In genomic region chr20:3813758-3814581, GRCh38 we compare ENCODE assay signal across 16 cellular contexts. TPM values are rescaled to one million over a fixed set of nuclear protein-coding genes. Genes with fewer than 3 reads are reported as not detected.
A peak's percentile ranks its signal among the peaks of the same experiment; 100 is the strongest.
DNase-seq lines count a peak whose midpoint lies in the region; ATAC-seq, FAIRE-seq and TF ChIP-seq lines count a peak whose summit lies in the region.
"Had no signal": no experiment of that assay in that cellular context is flagged by ENCODE, and none has a peak within 500 bp of the region (broad histone marks: within the 10 kb centered on the region; RNA-seq: fewer than 3 reads in every experiment).

No MANE protein-coding gene starts in this region.

- peaks cover 36% of the 10 kb centered on the region for H3F3A ChIP-seq in GM23248 (ENCODE audit: insufficient read depth)

- H3K9me3 ChIP-seq in HEK293 (ENCODE audit: control insufficient read depth, insufficient read depth, low read depth, low read length) (no peaks in the 10 kb centered on the region), K562 (replicated peaks; ENCODE audit: control insufficient read depth, insufficient read depth, low read depth, low read length) (no peaks in the 10 kb centered on the region), GM23248 (ENCODE audit: low read depth) (no peaks in the 10 kb centered on the region)
- H3K9me3 ChIP-seq: Caco-2 had no signal

- FAIRE-seq in K562 (lab: Jason Lieb, UNC) = no peak
- FAIRE-seq: bronchial epithelial cell had no signal

- H3K27me3 ChIP-seq in K562 (ENCODE audit: control insufficient read depth in 2 of 2, insufficient read depth in 2 of 2, low read length in 2 of 2) = no peaks in the 10 kb centered on the region
- H3K27me3 ChIP-seq in GM23248 (replicated peaks; ENCODE audit: insufficient read depth) = no peaks in the 10 kb centered on the region
- H3K27me3 ChIP-seq in H7 (ENCODE audit: control insufficient read depth, insufficient read depth, low read length) = no peaks in the 10 kb centered on the region
- no peaks in the 10 kb centered on the region for H3K27me3 ChIP-seq in brain microvascular endothelial cell (replicated peaks)

- TF ChIP-seq RAD21 in K562 (CRISPR knock-in tag; conservative IDR thresholded peaks at IDR 0.05 in 1 of 2, IDR thresholded peaks at IDR 0.05 in 1 of 2) = no peak

- H3K36me3 ChIP-seq in HEK293 (ENCODE audit: control insufficient read depth in 2 of 2, insufficient read depth in 1 of 2, low read length in 2 of 2) (no peaks in the 10 kb centered on the region), K562 (ENCODE audit: control insufficient read depth, insufficient read depth, low read length) (no peaks in the 10 kb centered on the region), GM23248 (ENCODE audit: low read depth) (no peaks in the 10 kb centered on the region), H7 (replicated peaks; ENCODE audit: control insufficient read depth, insufficient read depth, low read length) (no peaks in the 10 kb centered on the region), brain microvascular endothelial cell (replicated peaks) (no peaks in the 10 kb centered on the region)

- H3K27ac ChIP-seq in C4-2B (peak overlapping the region; percentile 79; the same call in 1 of the 2 replicates), HEK293 (ENCODE audit: extremely low read depth, low read depth, low read length) (no peak overlapping the region), K562 (ENCODE audit: extremely low read depth, low read depth, low read length) (no peak overlapping the region), GM23248 (no peak overlapping the region), brain microvascular endothelial cell (no peak overlapping the region)
- H3K27ac ChIP-seq: epithelial cell of prostate, HL-60 had no signal

- H2AFZ ChIP-seq in K562 (ENCODE audit: low read depth, low read length) = no peak overlapping the region
- H2AFZ ChIP-seq in GM23248 = no peak overlapping the region

- no peaks in the 10 kb centered on the region for H3K9me1 ChIP-seq in K562 (ENCODE audit: control insufficient read depth, insufficient read depth, low read length)

- no peak for TF ChIP-seq POLR2A in K562 (conservative IDR thresholded peaks at IDR 0.05)

- H3K79me2 ChIP-seq in K562 (ENCODE audit: control insufficient read depth, insufficient read depth, low read length) (no peaks in the 10 kb centered on the region), GM23248 (ENCODE audit: insufficient read depth) (peaks cover 11% of the 10 kb centered on the region; the same call in 1 of the 2 replicates)

- intact Hi-C loops in K562 (cut with micrococcal nuclease) = no loop called here
- intact Hi-C loops in posterior vena cava (cut with DNase I) = no loop called here

- CTCF ChIA-PET in HEK293 (lab: Yijun Ruan, JAX) = interaction anchor here (0.6 to 2.6 kb wide), 10 partner anchors 10 to 257 kb away, joined by 3 to 6 read pairs (median 3); partner anchors contain the start of genes ADISSP and CDC25B
- CTCF ChIA-PET in K562 (lab: Yijun Ruan, JAX; ENCODE audit: low intra/inter-chr PET ratio) = no interaction called here

- POLR2A ChIA-PET in HEK293 (lab: Yijun Ruan, JAX) (interaction anchor here (0.5 to 4.2 kb wide), 10 partner anchors 9 to 359 kb away, joined by 3 to 26 read pairs (median 5); partner anchors contain the start of genes CDC25B and CENPB), K562 (lab: Yijun Ruan, JAX) (interaction anchor here (0.6 kb wide), 1 partner anchor 13 kb away, joined by 3 read pairs; no protein-coding TSS in a partner anchor)

- H3K4me3 ChIP-seq in HEK293 (ENCODE audit: low read depth, low read length) (no peak overlapping the region), K562 (no peak overlapping the region), GM23248 (no peak overlapping the region), H7 (ENCODE audit: insufficient read depth, low read depth, low read length) (no peak overlapping the region), brain microvascular endothelial cell (ENCODE audit: low read depth, low read length) (no peak overlapping the region)

- in situ Hi-C loops in K562 (cut with MboI) (no loop called here), GM23248 (cut with MboI) (no loop called here), brain microvascular endothelial cell (cut with HindIII; ENCODE audit: low pct_ligation_motif_present, low sequenced_read_pairs) (no loop called here)

- TF ChIP-seq CTCF in C4-2B (conservative IDR thresholded peaks at IDR 0.05) (no peak), HEK293 (tag by site-specific recombination; IDR thresholded peaks at IDR 0.05) (no peak), K562 (IDR thresholded peaks at IDR 0.05 in 2 of 3, conservative IDR thresholded peaks at IDR 0.05 in 1 of 3; ENCODE audit: insufficient read depth in 2 of 3, low read depth in 1 of 3, low read length in 3 of 3) (no peak), brain microvascular endothelial cell (IDR thresholded peaks at IDR 0.05; ENCODE audit: low read depth, low read length, missing control alignments) (no peak)

- H4K20me1 ChIP-seq in K562 (replicated peaks; ENCODE audit: control insufficient read depth, insufficient read depth, low read length) = no peaks in the 10 kb centered on the region
- no peaks in the 10 kb centered on the region for H4K20me1 ChIP-seq in GM23248 (ENCODE audit: insufficient read depth)

- H3K9ac ChIP-seq in K562 (ENCODE audit: insufficient read depth in 1 of 2, low read depth in 2 of 2, low read length in 2 of 2) (no peak overlapping the region), GM23248 (no peak overlapping the region)

- no peak for ATAC-seq in K562

- H3K9me2 ChIP-seq in GM23248 (ENCODE audit: insufficient read depth) = no peaks in the 10 kb centered on the region

- no TSS peak for BruUV-seq in K562 (replicated peaks; lab: Mats Ljungman, UMichigan)

- TF ChIP-seq EP300 in K562 (IDR thresholded peaks at IDR 0.05; ENCODE audit: low read length) = no peak

- DNase-seq in K562 (ENCODE audit: extremely low read depth in 1 of 4, low spot score in 3 of 4) = peak in 1 of 4 experiments; percentile 1
- DNase-seq in posterior vena cava (ENCODE audit: low spot score) = peak; percentile 16
- DNase-seq in AG08396 (ENCODE audit: low spot score) = no peak
- DNase-seq in GM23248 = no peak
- DNase-seq in H7 = no peak
- no peak for DNase-seq in brain microvascular endothelial cell
- DNase-seq: Caco-2; hypothalamus; NCI-H446 treated with DMSO at 0.1 percent for 48 hours; stimulated activated CD4-positive, alpha-beta T cell treated with anti-CD3 and anti-CD28 coated beads, Interleukin-4, amount 100 ng/mL, for 1 hour; T1000 had no signal

- H3K4me1 ChIP-seq in HEK293 (ENCODE audit: control insufficient read depth, insufficient read depth, low read length) = peaks cover 17% of the 10 kb centered on the region
- peaks cover 17 to 21% of the 10 kb centered on the region in 2 experiments for H3K4me1 ChIP-seq in K562 (replicated peaks in 1 of 2; ENCODE audit: control insufficient read depth in 2 of 2, insufficient read depth in 2 of 2, low read length in 2 of 2)
- H3K4me1 ChIP-seq in GM23248 (ENCODE audit: insufficient read depth) = peaks cover 27% of the 10 kb centered on the region

- H3K4me2 ChIP-seq in K562 (ENCODE audit: insufficient read depth, low read length) = no peak overlapping the region
- H3K4me2 ChIP-seq in GM23248 (ENCODE audit: unreplicated experiment) = no peak overlapping the region

- WGBS in K562 (ENCODE audit: insufficient coverage, low coverage, missing lambda C conversion rate) = 65% methylated on average over 11 of the region's 14 CpGs
- 96% methylated on average over 14 of the region's 14 CpGs for WGBS in GM23248 (ENCODE audit: low coverage in 1 of 2, low lambda C conversion rate in 2 of 2, missing lambda C conversion rate in 2 of 2), 2 experiments

RNA-seq across cellular contexts. Expression of gene AP5S1, which starts 6.4 kb away (rescaled TPM):
- 5.9 and 16.6 TPM in 2 replicates for total RNA-seq in K562 (2011; cell fraction: chromatin; rRNA removed; ENCODE audit: low replicate concordance)
- total RNA-seq in K562 (2011; cell fraction: nucleolus; rRNA removed) = 13.9 and 14.5 TPM in 2 replicates
- 11.4 and 14.7 TPM in 2 replicates for total RNA-seq in K562 (2011; cell fraction: nucleoplasm; rRNA removed)
- total RNA-seq in K562 (2014; rRNA removed) = 8.8 and 12.4 TPM in 2 replicates
- total RNA-seq in K562 (2014; rRNA removed; fragmentation: Illumina TruSeq; extraction: Trizol) = 2.1 and 2.6 TPM in 2 replicates
- total RNA-seq in K562 (2015; rRNA removed; fragmentation: Illumina TruSeq; extraction: Trizol) = 5.6 and 5.7 TPM in 2 replicates
- 8.4 and 8.5 TPM in 2 replicates for total RNA-seq in K562 (2021)
- polyA plus RNA-seq in K562 (2011; rRNA removed) = 3.0 and 5.5 TPM in 2 replicates
- 5.5 and 8.1 TPM in 2 replicates for polyA plus RNA-seq in K562 (2011; cell fraction: cytosol; rRNA removed)
- polyA plus RNA-seq in K562 (2011; cell fraction: nucleus; rRNA removed) = 4.9 TPM in 2 replicates
- polyA plus RNA-seq in K562 (2012) = 7.3 and 8.8 TPM in 2 replicates
- polyA plus RNA-seq in K562 (2014; fragmentation: Illumina TruSeq; extraction: Trizol) = 4.4 and 7.7 TPM in 2 replicates
- 1 to 10 TPM; 3.0 to 3.1 TPM for polyA plus RNA-seq in K562 (2014; fragmentation: Nextera tagmentation; extraction: Ambion mirVana)
- 4.7 and 4.8 TPM in 2 replicates for polyA plus RNA-seq in K562 (2014; rRNA removed)
- polyA minus RNA-seq in K562 (2011; rRNA and poly(A)+ RNA removed) = 2.5 and 3.7 TPM in 2 replicates
- polyA minus RNA-seq in K562 (2011; cell fraction: cytosol; rRNA and poly(A)+ RNA removed) = 6.5 and 8.3 TPM in 2 replicates
- polyA minus RNA-seq in K562 (2011; cell fraction: nucleus; rRNA and poly(A)+ RNA removed) = 4.0 and 4.6 TPM in 2 replicates
- 10 to 100 TPM in 1 of 2 donors, 1 to 10 TPM in 1; 8.8 to 11.2 TPM for total RNA-seq in posterior vena cava
- total RNA-seq in GM23248 (2014; rRNA removed; shearing (Covaris generic)) = 24.8 and 25.0 TPM in 2 replicates
- polyA plus RNA-seq in GM23248 (2016; fragmentation: Nextera tagmentation; extraction: Ambion mirVana) = 20.5 and 22.6 TPM in 2 replicates
- 3.1 and 4.4 TPM in 2 replicates for total RNA-seq in H7 (2014; rRNA removed; shearing (Covaris generic))

RNA-seq across cellular contexts. Expression of gene CDC25B, which starts 17.9 kb away (rescaled TPM):
- total RNA-seq in K562 (2011; cell fraction: chromatin; rRNA removed; ENCODE audit: low replicate concordance) = 36.8 and 73.0 TPM in 2 replicates
- total RNA-seq in K562 (2011; cell fraction: nucleolus; rRNA removed) = 29.3 and 39.4 TPM in 2 replicates
- total RNA-seq in K562 (2011; cell fraction: nucleoplasm; rRNA removed) = 29.4 and 38.9 TPM in 2 replicates
- total RNA-seq in K562 (2014; rRNA removed) (11.5 and 16.1 TPM in 2 replicates), K562 (2014; rRNA removed; fragmentation: Illumina TruSeq; extraction: Trizol) (5.9 and 7.2 TPM in 2 replicates), K562 (2015; rRNA removed; fragmentation: Illumina TruSeq; extraction: Trizol) (7.8 and 9.3 TPM in 2 replicates), K562 (2021) (31.4 and 35.7 TPM in 2 replicates), posterior vena cava (10 to 100 TPM; 24.0 to 24.2 TPM)
- polyA plus RNA-seq in K562 (2011; rRNA removed) (9.5 and 25.1 TPM in 2 replicates), K562 (2014; fragmentation: Illumina TruSeq; extraction: Trizol) (25.8 and 30.6 TPM in 2 replicates), K562 (2014; fragmentation: Nextera tagmentation; extraction: Ambion mirVana) (1 to 10 TPM; 2.3 to 3.1 TPM), K562 (2014; rRNA removed) (22.9 and 26.3 TPM in 2 replicates), GM23248 (2016; fragmentation: Nextera tagmentation; extraction: Ambion mirVana) (16.3 and 18.2 TPM in 2 replicates)
- polyA plus RNA-seq in K562 (2011; cell fraction: cytosol; rRNA removed) = 23.7 and 24.0 TPM in 2 replicates
- polyA plus RNA-seq in K562 (2011; cell fraction: nucleus; rRNA removed) = 72.5 and 91.0 TPM in 2 replicates
- polyA plus RNA-seq in K562 (2012) = 30.3 and 35.0 TPM in 2 replicates
- 8.0 and 11.6 TPM in 2 replicates for polyA minus RNA-seq in K562 (2011; rRNA and poly(A)+ RNA removed)
- 14.5 and 27.7 TPM in 2 replicates for polyA minus RNA-seq in K562 (2011; cell fraction: cytosol; rRNA and poly(A)+ RNA removed)
- polyA minus RNA-seq in K562 (2011; cell fraction: nucleus; rRNA and poly(A)+ RNA removed) = 9.7 and 15.1 TPM in 2 replicates
- 20.1 and 22.9 TPM in 2 replicates for total RNA-seq in GM23248 (2014; rRNA removed; shearing (Covaris generic))
- 30.7 and 32.6 TPM in 2 replicates for total RNA-seq in H7 (2014; rRNA removed; shearing (Covaris generic))

RNA-seq across cellular contexts. Expression of gene CENPB, which starts 27.4 kb away (rescaled TPM):
- 5.7 and 16.6 TPM in 2 replicates for total RNA-seq in K562 (2011; cell fraction: chromatin; rRNA removed; ENCODE audit: low replicate concordance)
- 24.5 and 25.4 TPM in 2 replicates for total RNA-seq in K562 (2011; cell fraction: nucleolus; rRNA removed)
- 11.9 and 14.2 TPM in 2 replicates for total RNA-seq in K562 (2011; cell fraction: nucleoplasm; rRNA removed)
- total RNA-seq in K562 (2014; rRNA removed) (59.3 and 78.6 TPM in 2 replicates), K562 (2014; rRNA removed; fragmentation: Illumina TruSeq; extraction: Trizol) (11.4 and 15.0 TPM in 2 replicates), K562 (2015; rRNA removed; fragmentation: Illumina TruSeq; extraction: Trizol) (36.0 and 36.5 TPM in 2 replicates), K562 (2021) (61.7 and 70.8 TPM in 2 replicates), posterior vena cava (100 to 1,000 TPM in 1 of 2 donors, 10 to 100 TPM in 1; 97.4 to 119 TPM)
- polyA plus RNA-seq in K562 (2011; rRNA removed) (12.7 and 14.7 TPM in 2 replicates), K562 (2014; fragmentation: Illumina TruSeq; extraction: Trizol) (24.9 and 30.8 TPM in 2 replicates), K562 (2014; fragmentation: Nextera tagmentation; extraction: Ambion mirVana) (under 1 TPM; 0.17 to 0.20 TPM), K562 (2014; rRNA removed) (26.1 and 28.9 TPM in 2 replicates), GM23248 (2016; fragmentation: Nextera tagmentation; extraction: Ambion mirVana) (4.5 and 4.6 TPM in 2 replicates)
- 17.4 and 30.9 TPM in 2 replicates for polyA plus RNA-seq in K562 (2011; cell fraction: cytosol; rRNA removed)
- polyA plus RNA-seq in K562 (2011; cell fraction: nucleus; rRNA removed) = 9.2 and 12.8 TPM in 2 replicates
- polyA plus RNA-seq in K562 (2012) = 40.5 and 47.1 TPM in 2 replicates
- polyA minus RNA-seq in K562 (2011; rRNA and poly(A)+ RNA removed) = 26.8 and 27.1 TPM in 2 replicates
- polyA minus RNA-seq in K562 (2011; cell fraction: cytosol; rRNA and poly(A)+ RNA removed) = 27.7 and 39.7 TPM in 2 replicates
- polyA minus RNA-seq in K562 (2011; cell fraction: nucleus; rRNA and poly(A)+ RNA removed) = 8.3 and 14.2 TPM in 2 replicates
- 134 and 153 TPM in 2 replicates for total RNA-seq in GM23248 (2014; rRNA removed; shearing (Covaris generic))
- 57.7 and 74.5 TPM in 2 replicates for total RNA-seq in H7 (2014; rRNA removed; shearing (Covaris generic))

RNA-seq across cellular contexts. Expression of gene MAVS, which starts 32.7 kb away (rescaled TPM):
- 23.5 and 38.9 TPM in 2 replicates for total RNA-seq in K562 (2011; cell fraction: chromatin; rRNA removed; ENCODE audit: low replicate concordance)
- 20.9 and 22.8 TPM in 2 replicates for total RNA-seq in K562 (2011; cell fraction: nucleolus; rRNA removed)
- total RNA-seq in K562 (2011; cell fraction: nucleoplasm; rRNA removed) = 25.7 and 37.2 TPM in 2 replicates
- total RNA-seq in K562 (2014; rRNA removed) = 9.4 and 14.0 TPM in 2 replicates
- 9.0 and 9.5 TPM in 2 replicates for total RNA-seq in K562 (2014; rRNA removed; fragmentation: Illumina TruSeq; extraction: Trizol)
- 11.9 and 12.3 TPM in 2 replicates for total RNA-seq in K562 (2015; rRNA removed; fragmentation: Illumina TruSeq; extraction: Trizol)
- total RNA-seq in K562 (2021) = 19.2 and 22.0 TPM in 2 replicates
- 11.3 and 17.5 TPM in 2 replicates for polyA plus RNA-seq in K562 (2011; rRNA removed)
- polyA plus RNA-seq in K562 (2011; cell fraction: cytosol; rRNA removed) = 10.9 and 13.6 TPM in 2 replicates
- 21.7 and 22.6 TPM in 2 replicates for polyA plus RNA-seq in K562 (2011; cell fraction: nucleus; rRNA removed)
- 12.3 and 15.3 TPM in 2 replicates for polyA plus RNA-seq in K562 (2012)
- 14.3 and 14.5 TPM in 2 replicates for polyA plus RNA-seq in K562 (2014; fragmentation: Illumina TruSeq; extraction: Trizol)
- 1 to 10 TPM; 1.6 to 1.8 TPM for polyA plus RNA-seq in K562 (2014; fragmentation: Nextera tagmentation; extraction: Ambion mirVana)
- 12.2 and 13.0 TPM in 2 replicates for polyA plus RNA-seq in K562 (2014; rRNA removed)
- 18.5 and 20.4 TPM in 2 replicates for polyA minus RNA-seq in K562 (2011; rRNA and poly(A)+ RNA removed)
- polyA minus RNA-seq in K562 (2011; cell fraction: cytosol; rRNA and poly(A)+ RNA removed) = 13.2 and 15.6 TPM in 2 replicates
- polyA minus RNA-seq in K562 (2011; cell fraction: nucleus; rRNA and poly(A)+ RNA removed) = 6.6 and 11.2 TPM in 2 replicates
- total RNA-seq in posterior vena cava = 10 to 100 TPM; 26.2 to 27.1 TPM
- total RNA-seq in GM23248 (2014; rRNA removed; shearing (Covaris generic)) = 22.0 and 27.4 TPM in 2 replicates
- 12.0 and 12.5 TPM in 2 replicates for polyA plus RNA-seq in GM23248 (2016; fragmentation: Nextera tagmentation; extraction: Ambion mirVana)
- 10.6 and 11.9 TPM in 2 replicates for total RNA-seq in H7 (2014; rRNA removed; shearing (Covaris generic))

RNA-seq across cellular contexts. Expression of gene SPEF1, which starts 32.7 kb away (rescaled TPM):
- total RNA-seq in K562 (2011; cell fraction: chromatin; rRNA removed; ENCODE audit: low replicate concordance) = 0.23 TPM in 1 of 2 replicates, not detected in the other
- 0.26 TPM in 1 of 2 replicates, not detected in the other for total RNA-seq in K562 (2011; cell fraction: nucleolus; rRNA removed)
- total RNA-seq in K562 (2011; cell fraction: nucleoplasm; rRNA removed) = not detected in 2 replicates
- total RNA-seq in K562 (2014; rRNA removed) = not detected in 2 replicates
- total RNA-seq in K562 (2014; rRNA removed; fragmentation: Illumina TruSeq; extraction: Trizol) = not detected in 2 replicates
- total RNA-seq in K562 (2015; rRNA removed; fragmentation: Illumina TruSeq; extraction: Trizol) = not detected in 2 replicates
- total RNA-seq in K562 (2021) = not detected in 2 replicates
- polyA plus RNA-seq in K562 (2011; rRNA removed) = 0.04 TPM in 1 of 2 replicates, not detected in the other
- polyA plus RNA-seq in K562 (2011; cell fraction: cytosol; rRNA removed) = 0.06 TPM in 1 of 2 replicates, not detected in the other
- polyA plus RNA-seq in K562 (2011; cell fraction: nucleus; rRNA removed) = 0.08 and 0.24 TPM in 2 replicates
- 0.04 TPM in 1 of 2 replicates, not detected in the other for polyA plus RNA-seq in K562 (2012)
- not detected in 2 replicates for polyA plus RNA-seq in K562 (2014; fragmentation: Illumina TruSeq; extraction: Trizol)
- polyA plus RNA-seq in K562 (2014; fragmentation: Nextera tagmentation; extraction: Ambion mirVana) = not detected
- polyA plus RNA-seq in K562 (2014; rRNA removed) = not detected in 2 replicates
- polyA minus RNA-seq in K562 (2011; rRNA and poly(A)+ RNA removed) = not detected in 2 replicates
- not detected in 2 replicates for polyA minus RNA-seq in K562 (2011; cell fraction: cytosol; rRNA and poly(A)+ RNA removed)
- polyA minus RNA-seq in K562 (2011; cell fraction: nucleus; rRNA and poly(A)+ RNA removed) = 0.27 TPM in 1 of 2 replicates, not detected in the other
- total RNA-seq in posterior vena cava = not detected
- total RNA-seq in GM23248 (2014; rRNA removed; shearing (Covaris generic)) = not detected in 2 replicates
- polyA plus RNA-seq in GM23248 (2016; fragmentation: Nextera tagmentation; extraction: Ambion mirVana) = 0.11 TPM in 1 of 2 replicates, not detected in the other
- 0.11 and 0.94 TPM in 2 replicates for total RNA-seq in H7 (2014; rRNA removed; shearing (Covaris generic))
- total RNA-seq: Caco-2 had no signal
